In genomic region chr19:57623091-57623490, GRCh38 we compare ENCODE assay signal across 29 cellular contexts.
"Had no signal": no experiment of that assay in that cellular context is flagged by ENCODE, and none has a peak within 500 bp of the region (broad histone marks: within the 10 kb centered on the region; RNA-seq: fewer than 3 reads in every experiment).

No MANE protein-coding gene starts in this region.

- H3K27me3 Mint-ChIP-seq: naive B cell; natural killer cell treated with Interleukin-12 subunit alpha and Interleukin-12 subunit beta and Interleukin-15 and Interleukin-18, amount 100 ng/mL, for 72 hours had no signal

- H3K27ac Mint-ChIP-seq: mesothelial cell of epicardium; natural killer cell treated with Interleukin-12 subunit alpha and Interleukin-12 subunit beta and Interleukin-15 and Interleukin-18, amount 100 ng/mL, for 72 hours; neural progenitor cell had no signal

- H3K4me1 ChIP-seq: esophagus muscularis mucosa, foreskin keratinocyte, heart right ventricle, left lung, neural progenitor cell, parathyroid adenoma, prostate gland, right atrium auricular region, stomach, testis, tibial artery, upper lobe of left lung had no signal

- H3K4me2 ChIP-seq: neural progenitor cell, smooth muscle cell had no signal

- H3K27me3 ChIP-seq: esophagus muscularis mucosa, foreskin keratinocyte, heart right ventricle, left lung, right atrium auricular region, stomach, testis, tibial artery, upper lobe of left lung had no signal

- H3K4me1 Mint-ChIP-seq: mesothelial cell of epicardium, neural progenitor cell had no signal

- H3K4me3 Mint-ChIP-seq: mesothelial cell of epicardium; natural killer cell treated with Interleukin-12 subunit alpha and Interleukin-12 subunit beta and Interleukin-15 and Interleukin-18, amount 100 ng/mL, for 72 hours; neural progenitor cell had no signal

- H3K4me3 ChIP-seq: coronary artery, esophagus muscularis mucosa, heart right ventricle, left lung, mucosa of descending colon, prostate gland, right atrium auricular region, smooth muscle cell, stomach, testis, tibial artery, upper lobe of left lung had no signal

- H2AFZ ChIP-seq: neural progenitor cell, parathyroid adenoma had no signal

- H3K27ac ChIP-seq: coronary artery, esophagus muscularis mucosa, foreskin keratinocyte, heart right ventricle, left lung, neural progenitor cell, parathyroid adenoma, prostate gland, right atrium auricular region, stomach, testis, tibial artery, upper lobe of left lung had no signal

- DNase-seq: effector CD4-positive, alpha-beta T cell; foreskin keratinocyte; glutamatergic neuron; heart right ventricle; hippocampal formation; left cardiac atrium; left lung; mesenchymal stem cell; mucosa of descending colon; naive B cell; stimulated activated CD4-positive, alpha-beta T cell treated with anti-CD3 and anti-CD28 coated beads, Interleukin-12 subunit alpha, Interleukin-12 subunit beta, amount 100 ng/mL, for 4 hours; stimulated activated CD4-positive, alpha-beta T cell treated with anti-CD3 and anti-CD28 coated beads, Interleukin-1b, Interleukin-23, amount 100 ng/mL, for 48 hours; stimulated activated CD4-positive, alpha-beta T cell treated with anti-CD3 and anti-CD28 coated beads, Interleukin-4, amount 100 ng/mL, for 1 hour; stimulated activated CD8-positive, alpha-beta memory T cell treated with anti-CD3 and anti-CD28 coated beads, Interleukin-4, amount 100 ng/mL, for 48 hours; stimulated activated naive CD4-positive, alpha-beta T cell treated with Interleukin-2 at 50 U/mL for 16 hours; stomach; substantia nigra; testis; tibial artery; upper lobe of left lung had no signal

- H3K79me2 ChIP-seq: parathyroid adenoma had no signal

- H3K9ac ChIP-seq: neural progenitor cell, parathyroid adenoma had no signal
